ENCODE assay signal across 8 cellular contexts in the genomic region with DNA sequence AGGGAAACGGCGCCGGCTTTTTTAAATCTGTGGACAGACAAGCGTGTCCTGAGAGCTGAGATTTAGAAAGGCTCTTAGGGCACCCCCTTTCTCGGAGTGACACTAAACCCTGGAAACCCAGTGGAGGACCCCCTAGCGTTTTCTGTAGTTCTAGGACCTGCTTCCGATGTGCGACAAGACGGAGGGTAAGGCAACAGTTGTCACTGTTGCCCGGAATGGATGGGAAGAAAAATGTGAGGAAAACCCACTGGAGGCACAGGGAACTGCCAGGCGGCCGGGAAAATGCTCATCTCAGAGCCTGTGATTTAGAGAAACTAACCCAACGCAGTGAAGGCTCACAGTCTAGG. TPM values are rescaled to one million over a fixed set of nuclear protein-coding genes. Genes with fewer than 3 reads are reported as not detected.
DNase-seq lines count a peak whose midpoint lies in the region; ATAC-seq and TF ChIP-seq lines count a peak whose summit lies in the region.

No MANE protein-coding gene starts in this region.

- H3K9me3 ChIP-seq in psoas muscle = no peaks in the 10 kb centered on the region

- H3K4me1 ChIP-seq in psoas muscle = peaks cover 37% of the 10 kb centered on the region

- H3K36me3 ChIP-seq in psoas muscle (ENCODE audit: insufficient read depth in 1 of 2, low read depth in 1 of 2) = peaks cover 18 to 77% of the 10 kb centered on the region in 2 donors

- peak overlapping the region; percentile 92 for H3K27ac ChIP-seq in psoas muscle

- TF ChIP-seq CTCF in fibroblast of the aortic adventitia (IDR thresholded peaks at IDR 0.05; ENCODE audit: insufficient read depth, low read length) = peak; percentile 43
- peak; percentile 11 for TF ChIP-seq CTCF in psoas muscle (IDR thresholded peaks at IDR 0.05)

- H3K27me3 ChIP-seq in psoas muscle (ENCODE audit: insufficient read depth in 3 of 3, low read length in 2 of 3) = no peaks in the 10 kb centered on the region

- intact Hi-C loops in psoas muscle (cut with DNase I) = loop anchor here (5.0 kb wide), 3 partner anchors 50 to 380 kb away; partner anchors contain the start of genes NELFCD (in 1 of the 2) and STX16 (in 1 of the 2)

- peak; percentile 68 for ATAC-seq in SK-N-SH treated with all-trans-retinoic acid at 6 μM for 48 hours
- peak in 3 of 4 donors; percentile 7 to 31 (median 7) for ATAC-seq in psoas muscle
- no peak for ATAC-seq in GM18873 (IDR thresholded peaks at IDR 0.05; ENCODE audit: low FRiP score, unreplicated experiment)
- ATAC-seq in HG02938 (IDR thresholded peaks at IDR 0.05; ENCODE audit: unreplicated experiment) = no peak

- DNase-seq in DMS53 treated with DMSO at 0.1 percent for 48 hours (lab: John Stamatoyannopoulos, UW; ENCODE audit: unreplicated experiment) (peak; percentile 60), HuH-7 (ENCODE audit: low spot score) (peak; percentile 61), fibroblast of the aortic adventitia (ENCODE audit: low read depth) (no peak), psoas muscle (no peak), CD1c-positive myeloid dendritic cell (ENCODE audit: extremely low spot score) (no peak)

- H3K4me3 ChIP-seq in fibroblast of the aortic adventitia (ENCODE audit: low read depth, low read length) (peak overlapping the region; percentile 75), psoas muscle (peak overlapping the region; percentile 89)

- 1 to 4% (median 2%) methylated on average over 13 of the region's 13 CpGs for WGBS in psoas muscle, 3 donors

TF ChIP-seq in SK-N-SH treated with all-trans-retinoic acid at 6 μM for 48 hours, 23 proteins besides CTCF, POLR2A, EP300 and RAD21 (continues in another document):
- TF ChIP-seq PATZ1 (CRISPR knock-in tag; IDR thresholded peaks at IDR 0.05; ENCODE audit: borderline replicate concordance) (no peak), CSDC2 (CRISPR knock-in tag; IDR thresholded peaks at IDR 0.05) (no peak), OSR1 (CRISPR knock-in tag; IDR thresholded peaks at IDR 0.05) (no peak), TCF4 (CRISPR knock-in tag; IDR thresholded peaks at IDR 0.05; ENCODE audit: borderline replicate concordance) (no peak), GLIS3 (CRISPR knock-in tag; IDR thresholded peaks at IDR 0.05) (no peak), ESRRG (CRISPR knock-in tag; IDR thresholded peaks at IDR 0.05) (no peak), TSHZ2 (CRISPR knock-in tag; IDR thresholded peaks at IDR 0.05) (no peak), POU6F1 (CRISPR knock-in tag; IDR thresholded peaks at IDR 0.05; ENCODE audit: borderline replicate concordance, low read depth) (no peak), CSRNP3 (CRISPR knock-in tag; IDR thresholded peaks at IDR 0.05) (no peak), ZNF565 (CRISPR knock-in tag; conservative IDR thresholded peaks at IDR 0.05; ENCODE audit: low read depth) (no peak), ZNF70 (CRISPR knock-in tag; IDR thresholded peaks at IDR 0.05) (no peak), SNAI2 (CRISPR knock-in tag; IDR thresholded peaks at IDR 0.05) (no peak), PPARA (CRISPR knock-in tag; IDR thresholded peaks at IDR 0.05; ENCODE audit: borderline replicate concordance) (no peak), ZNF8 (CRISPR knock-in tag; IDR thresholded peaks at IDR 0.05) (no peak), ISL1 (CRISPR knock-in tag; IDR thresholded peaks at IDR 0.05) (no peak), ZFP3 (CRISPR knock-in tag; IDR thresholded peaks at IDR 0.05) (no peak)
- TF ChIP-seq, protein P1, sequence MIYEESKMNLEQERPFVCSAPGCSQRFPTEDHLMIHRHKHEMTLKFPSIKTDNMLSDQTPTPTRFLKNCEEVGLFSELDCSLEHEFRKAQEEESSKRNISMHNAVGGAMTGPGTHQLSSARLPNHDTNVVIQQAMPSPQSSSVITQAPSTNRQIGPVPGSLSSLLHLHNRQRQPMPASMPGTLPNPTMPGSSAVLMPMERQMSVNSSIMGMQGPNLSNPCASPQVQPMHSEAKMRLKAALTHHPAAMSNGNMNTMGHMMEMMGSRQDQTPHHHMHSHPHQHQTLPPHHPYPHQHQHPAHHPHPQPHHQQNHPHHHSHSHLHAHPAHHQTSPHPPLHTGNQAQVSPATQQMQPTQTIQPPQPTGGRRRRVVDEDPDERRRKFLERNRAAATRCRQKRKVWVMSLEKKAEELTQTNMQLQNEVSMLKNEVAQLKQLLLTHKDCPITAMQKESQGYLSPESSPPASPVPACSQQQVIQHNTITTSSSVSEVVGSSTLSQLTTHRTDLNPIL (CRISPR knock-in tag; IDR thresholded peaks at IDR 0.05; ENCODE audit: low read depth) = no peak

RNA-seq across cellular contexts. Expression of gene ATP5F1E, which starts 0.6 kb away (rescaled TPM):
- total RNA-seq in fibroblast of the aortic adventitia (ENCODE audit: low replicate concordance) = 34.4 and 43.6 TPM in 2 replicates
- 10 to 100 TPM; 72.1 to 88.5 (median 87.1) TPM for total RNA-seq in psoas muscle
- polyA plus RNA-seq in psoas muscle = 10 to 100 TPM; 57.1 to 65.4 (median 63.6) TPM

RNA-seq across cellular contexts. Expression of gene PRELID3B, which starts 9.9 kb away (rescaled TPM):
- total RNA-seq in fibroblast of the aortic adventitia (ENCODE audit: low replicate concordance) (28.7 and 75.7 TPM in 2 replicates), psoas muscle (10 to 100 TPM; 33.7 to 57.5 (median 34.2) TPM)
- polyA plus RNA-seq in psoas muscle = 10 to 100 TPM; 23.2 to 61.2 (median 42.9) TPM

RNA-seq across cellular contexts. Expression of gene TUBB1, which starts 13.5 kb away (rescaled TPM):
- total RNA-seq in fibroblast of the aortic adventitia (ENCODE audit: low replicate concordance) = not detected in 2 replicates
- under 1 TPM; 0.08 to 0.32 (median 0.19) TPM for total RNA-seq in psoas muscle
- under 1 TPM in 2 of 3 donors, not detected in 1; 0.03 to 0.05 TPM for polyA plus RNA-seq in psoas muscle

RNA-seq across cellular contexts. Expression of gene CTSZ, which starts 25.6 kb away (rescaled TPM):
- total RNA-seq in fibroblast of the aortic adventitia (ENCODE audit: low replicate concordance) (38.0 and 51.0 TPM in 2 replicates), psoas muscle (10 to 100 TPM; 41.2 to 50.5 (median 45.0) TPM)
- polyA plus RNA-seq in psoas muscle = 10 to 100 TPM; 38.2 to 47.3 (median 41.0) TPM

RNA-seq across cellular contexts. Expression of gene NELFCD, which starts 51.6 kb away (rescaled TPM):
- total RNA-seq in fibroblast of the aortic adventitia (ENCODE audit: low replicate concordance) = 14.4 and 46.1 TPM in 2 replicates
- total RNA-seq in psoas muscle = 10 to 100 TPM; 32.8 to 43.6 (median 34.2) TPM
- polyA plus RNA-seq in psoas muscle = 10 to 100 TPM; 24.1 to 41.1 (median 38.8) TPM

Comparison
In these comparisons a context has a peak if more than half of its experiments do, and no peak if none do; other contexts are left out.
1. DNase-seq: peak in DMS53 treated with DMSO at 0.1 percent for 48 hours (single experiment) and HuH-7 (single experiment); none in fibroblast of the aortic adventitia (single experiment), psoas muscle (0 of 2) and CD1c-positive myeloid dendritic cell (single experiment).
2. ATAC-seq: peak in SK-N-SH treated with all-trans-retinoic acid at 6 μM for 48 hours (single experiment) and psoas muscle (3 of 4); none in GM18873 (single experiment) and HG02938 (single experiment).